Comparison of ENCODE assay signal across 2 cellular contexts in the genomic region with DNA sequence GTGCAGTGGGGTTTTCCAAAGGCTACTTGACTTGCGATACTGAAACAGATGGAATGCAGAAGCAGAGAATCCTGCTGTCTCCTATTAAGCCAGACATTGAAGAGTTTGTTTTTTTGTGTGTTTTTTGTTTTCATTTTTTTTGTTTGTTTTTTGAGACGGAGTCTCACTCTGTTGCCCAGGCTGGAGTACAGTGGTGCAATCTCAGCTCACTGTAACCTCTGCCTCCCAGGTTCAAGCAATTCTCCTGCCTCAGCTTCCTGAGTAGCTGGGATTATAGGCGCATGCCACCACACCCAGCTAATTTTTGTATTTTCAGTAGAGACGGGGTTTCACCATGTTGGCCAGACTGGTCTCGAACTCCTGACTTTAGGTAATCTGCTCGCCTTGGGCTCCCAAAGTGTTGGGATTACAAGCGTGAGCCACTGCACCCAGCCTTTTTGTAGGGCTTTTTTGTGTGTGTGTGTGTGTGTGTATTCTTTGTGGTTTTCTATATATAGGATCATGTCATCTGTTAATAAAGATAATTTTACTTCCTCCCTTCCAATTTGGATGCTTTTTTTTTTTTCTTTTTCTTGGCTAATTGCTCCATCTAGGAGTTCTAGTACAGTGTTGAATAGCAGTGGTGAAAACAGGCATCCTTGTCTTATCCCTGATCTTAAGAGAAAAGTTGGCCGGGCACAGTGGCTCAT. TPM values are rescaled to one million over a fixed set of nuclear protein-coding genes. Genes with fewer than 3 reads are reported as not detected.
"Had no signal": no experiment of that assay in that cellular context is flagged by ENCODE, and none has a peak within 500 bp of the region (broad histone marks: within the 10 kb centered on the region; RNA-seq: fewer than 3 reads in every experiment).

No MANE protein-coding gene starts in this region.

RNA-seq across cellular contexts. Expression of a gene that starts 21.4 kb away (rescaled TPM):
- total RNA-seq: PC-3, RPMI7951 had no signal
